Comparison of ENCODE assay signal across 17 cellular contexts in genomic region chr6:29376003-29376402, GRCh38. TPM values are rescaled to one million over a fixed set of nuclear protein-coding genes. Genes with fewer than 3 reads are reported as not detected.
DNase-seq lines count a peak whose midpoint lies in the region; ATAC-seq and TF ChIP-seq lines count a peak whose summit lies in the region.
"Had no signal": no experiment of that assay in that cellular context is flagged by ENCODE, and none has a peak within 500 bp of the region (broad histone marks: within the 10 kb centered on the region; RNA-seq: fewer than 3 reads in every experiment).

No MANE protein-coding gene starts in this region.

- intact Hi-C loops in mammary epithelial cell (cut with micrococcal nuclease): loop anchor here (1.0 to 5.0 kb wide), 3 partner anchors 213 to 321 kb away; no protein-coding TSS in a partner anchor
- intact Hi-C loops in heart right ventricle (cut with DNase I): no loop called here

- in situ Hi-C loops in mammary epithelial cell (cut with MboI; ENCODE audit: low sequenced_read_pairs in 2 of 2): no loop called here

- peaks cover 0 to 2% (median 0%) of the 10 kb centered on the region in 6 donors for H3K9me3 Mint-ChIP-seq in immature natural killer cell
- H3K9me3 Mint-ChIP-seq: activated CD8-positive, alpha-beta T cell treated with anti-CD3 and anti-CD28 coated beads for 36 hours; activated naive CD4-positive, alpha-beta T cell treated with anti-CD3 and anti-CD28 coated beads, Interleukin-2, amount 10 ng/mL, durations not matched to agents 7 days and 5 days; stimulated activated memory B cell treated with anti-CD40 and anti-IgM and Interleukin-4, amounts not matched to agents 10 μg/mL and 1 μg/mL and 100 μg/mL, for 72 hours; T-helper 1 cell treated with Interleukin-12 subunit alpha and Interleukin-12 subunit beta and Interleukin-4 antibody, amounts not matched to agents 30 μg/mL and 1 μg/mL, for 36 hours had no signal

- no peaks in the 10 kb centered on the region for H3K9me3 ChIP-seq in MM.1S (replicated peaks; ENCODE audit: insufficient read depth, low read length)
- H3K9me3 ChIP-seq in mammary epithelial cell (replicated peaks; ENCODE audit: insufficient read depth, low read length): no peaks in the 10 kb centered on the region
- H3K9me3 ChIP-seq in liver (ENCODE audit: control insufficient read depth in 4 of 4, low read length in 3 of 4): no peaks in the 10 kb centered on the region
- H3K9me3 ChIP-seq in heart right ventricle: no peaks in the 10 kb centered on the region
- H3K9me3 ChIP-seq: BLaER1 treated with 17β-estradiol and CSF1 and Interleukin-3, amounts not matched to agents 10 nM and 100 nM; pancreas had no signal

- H3K27ac ChIP-seq in MM.1S (ENCODE audit: low read length) (no peak overlapping the region), mammary epithelial cell (ENCODE audit: insufficient read depth, low read depth, low read length) (no peak overlapping the region), liver (ENCODE audit: low read depth in 1 of 2, low read length in 2 of 2) (no peak overlapping the region), heart right ventricle (no peak overlapping the region)
- H3K27ac ChIP-seq: BLaER1 treated with 17β-estradiol and CSF1 and Interleukin-3, amounts not matched to agents 10 nM and 100 nM; pancreas had no signal

- H3K36me3 Mint-ChIP-seq in immature natural killer cell: no peaks in the 10 kb centered on the region
- H3K36me3 Mint-ChIP-seq: activated naive CD4-positive, alpha-beta T cell treated with anti-CD3 and anti-CD28 coated beads, Interleukin-2, amount 10 ng/mL, durations not matched to agents 7 days and 5 days; stimulated activated memory B cell treated with anti-CD40 and anti-IgM and Interleukin-4, amounts not matched to agents 10 μg/mL and 1 μg/mL and 100 μg/mL, for 72 hours had no signal

- ATAC-seq in heart right ventricle: no peak
- ATAC-seq: activated CD8-positive, alpha-beta T cell treated with anti-CD3 and anti-CD28 coated beads for 36 hours; stimulated activated memory B cell treated with anti-CD40 and anti-IgM and Interleukin-4, amounts not matched to agents 10 μg/mL and 1 μg/mL and 100 μg/mL, for 72 hours had no signal

- dilution Hi-C loops in mammary epithelial cell (cut with HindIII; ENCODE audit: low sequenced_read_pairs): no loop called here

- H4K20me1 ChIP-seq in MM.1S (ENCODE audit: insufficient read depth, low read length) (no peaks in the 10 kb centered on the region), mammary epithelial cell (ENCODE audit: insufficient read depth, low read length) (no peaks in the 10 kb centered on the region)
- H4K20me1 ChIP-seq: BLaER1 treated with 17β-estradiol and CSF1 and Interleukin-3, amounts not matched to agents 10 nM and 100 nM had no signal

- H3F3A ChIP-seq in MM.1S (ENCODE audit: insufficient read depth, low read length): no peaks in the 10 kb centered on the region

- H3K4me3 Mint-ChIP-seq in immature natural killer cell: no peak overlapping the region
- H3K4me3 Mint-ChIP-seq: activated CD8-positive, alpha-beta T cell treated with anti-CD3 and anti-CD28 coated beads for 36 hours; activated naive CD4-positive, alpha-beta T cell treated with anti-CD3 and anti-CD28 coated beads, Interleukin-2, amount 10 ng/mL, durations not matched to agents 7 days and 5 days; stimulated activated memory B cell treated with anti-CD40 and anti-IgM and Interleukin-4, amounts not matched to agents 10 μg/mL and 1 μg/mL and 100 μg/mL, for 72 hours; T-helper 1 cell treated with Interleukin-12 subunit alpha and Interleukin-12 subunit beta and Interleukin-4 antibody, amounts not matched to agents 30 μg/mL and 1 μg/mL, for 36 hours had no signal

- H3K4me3 ChIP-seq in GM06990 (replicated peaks; ENCODE audit: low read depth, low read length) (no peak overlapping the region), MM.1S (ENCODE audit: low read length) (no peak overlapping the region), mammary epithelial cell (replicated peaks in 1 of 3; ENCODE audit: insufficient read depth in 1 of 3, low read depth in 2 of 3, low read length in 3 of 3) (no peak overlapping the region), liver (ENCODE audit: low read depth in 1 of 3, low read length in 3 of 3) (no peak overlapping the region), heart right ventricle (no peak overlapping the region)
- H3K4me3 ChIP-seq: BLaER1 treated with 17β-estradiol and CSF1 and Interleukin-3, amounts not matched to agents 10 nM and 100 nM; pancreas had no signal

- peak; percentile 17 for TF ChIP-seq CTCF in GM06990 (IDR thresholded peaks at IDR 0.05; ENCODE audit: insufficient read depth, low read length, poor library complexity, severe bottlenecking)
- TF ChIP-seq CTCF in MM.1S (IDR thresholded peaks at IDR 0.05; ENCODE audit: low read length): no peak
- TF ChIP-seq CTCF in mammary epithelial cell (conservative IDR thresholded peaks at IDR 0.05 in 1 of 2, IDR thresholded peaks at IDR 0.05 in 1 of 2; ENCODE audit: extremely low read depth in 1 of 2, insufficient read depth in 1 of 2, low read depth in 1 of 2, low read length in 2 of 2): peak; percentile 28 to 39
- no peak for TF ChIP-seq CTCF in liver (IDR thresholded peaks at IDR 0.05; ENCODE audit: low read depth, low read length, missing input control)
- no peak for TF ChIP-seq CTCF in heart right ventricle (IDR thresholded peaks at IDR 0.05)

- H2AFZ ChIP-seq in MM.1S (ENCODE audit: low read length) (no peak overlapping the region), mammary epithelial cell (ENCODE audit: low read depth, low read length) (no peak overlapping the region)

- H3K4me1 ChIP-seq in MM.1S (ENCODE audit: low read length) (no peaks in the 10 kb centered on the region), mammary epithelial cell (ENCODE audit: insufficient read depth, low read length) (no peaks in the 10 kb centered on the region), liver (ENCODE audit: control insufficient read depth in 4 of 4, insufficient read depth in 4 of 4, low read length in 3 of 4) (no peaks in the 10 kb centered on the region), heart right ventricle (no peaks in the 10 kb centered on the region)
- H3K4me1 ChIP-seq: BLaER1 treated with 17β-estradiol and CSF1 and Interleukin-3, amounts not matched to agents 10 nM and 100 nM; pancreas had no signal

- no peak overlapping the region for H3K9ac ChIP-seq in MM.1S (ENCODE audit: low read length)
- no peak overlapping the region for H3K9ac ChIP-seq in mammary epithelial cell (ENCODE audit: insufficient read depth, low read length)
- no peak overlapping the region for H3K9ac ChIP-seq in liver (ENCODE audit: low read depth in 1 of 2, low read length in 2 of 2)
- H3K9ac ChIP-seq: BLaER1 treated with 17β-estradiol and CSF1 and Interleukin-3, amounts not matched to agents 10 nM and 100 nM had no signal

- no TSS peak for BruUV-seq in mammary epithelial cell (replicated peaks; lab: Mats Ljungman, UMichigan)

- CTCF ChIA-PET in mammary epithelial cell (lab: Charles Lee; ENCODE audit: low non-redundant PET): interaction anchor here (0.6 kb wide), 2 partner anchors 206 to 1552 kb away, joined by 3 to 7 read pairs; no protein-coding TSS in a partner anchor

- H3K36me3 ChIP-seq in GM06990 (ENCODE audit: control insufficient read depth, insufficient read depth, low read length) (no peaks in the 10 kb centered on the region), MM.1S (replicated peaks; ENCODE audit: insufficient read depth, low read length) (no peaks in the 10 kb centered on the region), mammary epithelial cell (ENCODE audit: insufficient read depth, low read length) (no peaks in the 10 kb centered on the region), liver (ENCODE audit: control insufficient read depth in 4 of 4, insufficient read depth in 3 of 4, low read depth in 1 of 4, low read length in 3 of 4) (no peaks in the 10 kb centered on the region), heart right ventricle (no peaks in the 10 kb centered on the region)
- H3K36me3 ChIP-seq: BLaER1 treated with 17β-estradiol and CSF1 and Interleukin-3, amounts not matched to agents 10 nM and 100 nM; pancreas had no signal

- no peak overlapping the region for H3K27ac Mint-ChIP-seq in immature natural killer cell
- H3K27ac Mint-ChIP-seq: activated CD8-positive, alpha-beta T cell treated with anti-CD3 and anti-CD28 coated beads for 36 hours; activated naive CD4-positive, alpha-beta T cell treated with anti-CD3 and anti-CD28 coated beads, Interleukin-2, amount 10 ng/mL, durations not matched to agents 7 days and 5 days; stimulated activated memory B cell treated with anti-CD40 and anti-IgM and Interleukin-4, amounts not matched to agents 10 μg/mL and 1 μg/mL and 100 μg/mL, for 72 hours; T-helper 1 cell treated with Interleukin-12 subunit alpha and Interleukin-12 subunit beta and Interleukin-4 antibody, amounts not matched to agents 30 μg/mL and 1 μg/mL, for 36 hours had no signal

- H3K27me3 ChIP-seq in GM06990 (replicated peaks; ENCODE audit: control insufficient read depth, insufficient read depth, low read length) (no peaks in the 10 kb centered on the region), MM.1S (replicated peaks; ENCODE audit: insufficient read depth, low read length) (no peaks in the 10 kb centered on the region), mammary epithelial cell (ENCODE audit: insufficient read depth, low read length) (no peaks in the 10 kb centered on the region), liver (ENCODE audit: control insufficient read depth in 4 of 4, insufficient read depth in 4 of 4, low read length in 3 of 4) (no peaks in the 10 kb centered on the region), heart right ventricle (peaks cover 0 to 5% (median 0%) of the 10 kb centered on the region in 7 donors)
- H3K27me3 ChIP-seq: BLaER1 treated with 17β-estradiol and CSF1 and Interleukin-3, amounts not matched to agents 10 nM and 100 nM had no signal

- H3K79me2 ChIP-seq in MM.1S (ENCODE audit: low read length) (no peaks in the 10 kb centered on the region), mammary epithelial cell (ENCODE audit: insufficient read depth, low read length) (no peaks in the 10 kb centered on the region)

- H3K4me2 ChIP-seq in MM.1S (ENCODE audit: low read depth, low read length) (no peak overlapping the region), mammary epithelial cell (ENCODE audit: insufficient read depth, low read depth, low read length) (no peak overlapping the region)
- H3K4me2 ChIP-seq: BLaER1 treated with 17β-estradiol and CSF1 and Interleukin-3, amounts not matched to agents 10 nM and 100 nM had no signal

- H3K27me3 Mint-ChIP-seq in immature natural killer cell (ENCODE audit: low read depth in 3 of 3): peaks cover 0 to 11% (median 0%) of the 10 kb centered on the region in 3 donors

- H3K4me1 Mint-ChIP-seq in immature natural killer cell: no peaks in the 10 kb centered on the region
- H3K4me1 Mint-ChIP-seq: activated naive CD4-positive, alpha-beta T cell treated with anti-CD3 and anti-CD28 coated beads, Interleukin-2, amount 10 ng/mL, durations not matched to agents 7 days and 5 days; stimulated activated memory B cell treated with anti-CD40 and anti-IgM and Interleukin-4, amounts not matched to agents 10 μg/mL and 1 μg/mL and 100 μg/mL, for 72 hours had no signal

- TF ChIP-seq RAD21 in liver (IDR thresholded peaks at IDR 0.05): peak; percentile 19 to 38

- DNase-seq in GM06990 (ENCODE audit: extremely low read depth, insufficient read length) (no peak), MM.1S (peak; percentile 33), mammary epithelial cell (peak; percentile 6), immature natural killer cell (no peak), heart right ventricle (no peak), DMS79 treated with DMSO at 0.1 percent for 48 hours (lab: John Stamatoyannopoulos, UW) (no peak)
- no peak for DNase-seq in activated effector memory CD4-positive, alpha-beta T cell treated with Interleukin-2 at 50 U/mL for 16 hours
- DNase-seq: activated CD8-positive, alpha-beta T cell treated with anti-CD3 and anti-CD28 coated beads for 36 hours; activated naive CD4-positive, alpha-beta T cell treated with anti-CD3 and anti-CD28 coated beads, Interleukin-2, amount 10 ng/mL, durations not matched to agents 7 days and 5 days; cortex of kidney; NCI-H1694 treated with DMSO at 0.1 percent for 48 hours; pancreas; stimulated activated CD4-positive, alpha-beta T cell treated with anti-CD3 and anti-CD28 coated beads, Interleukin-1b, Interleukin-23, amount 100 ng/mL, for 48 hours had no signal

- no peaks in the 10 kb centered on the region for H3K9me2 ChIP-seq in MM.1S (replicated peaks; ENCODE audit: insufficient read depth, low read length)

RNA-seq across cellular contexts. Expression of gene OR12D3, which starts 0.9 kb away (rescaled TPM):
- total RNA-seq in mammary epithelial cell (not detected), liver (not detected), heart right ventricle (not detected)
- polyA plus RNA-seq in mammary epithelial cell (not detected), liver (not detected), immature natural killer cell (not detected), heart right ventricle (not detected)
- not detected for polyA minus RNA-seq in mammary epithelial cell
- total RNA-seq: activated CD8-positive, alpha-beta T cell treated with anti-CD3 and anti-CD28 coated beads for 36 hours; pancreas had no signal
- polyA plus RNA-seq: pancreas had no signal

RNA-seq across cellular contexts. Expression of gene OR5V1, which starts 7.3 kb away (rescaled TPM):
- total RNA-seq in mammary epithelial cell (not detected), liver (not detected), heart right ventricle (not detected)
- polyA plus RNA-seq in mammary epithelial cell (not detected), liver (not detected), immature natural killer cell (not detected), heart right ventricle (not detected)
- not detected for polyA minus RNA-seq in mammary epithelial cell
- total RNA-seq: activated CD8-positive, alpha-beta T cell treated with anti-CD3 and anti-CD28 coated beads for 36 hours; pancreas had no signal
- polyA plus RNA-seq: pancreas had no signal

RNA-seq across cellular contexts. Expression of gene OR12D2, which starts 19.4 kb away (rescaled TPM):
- total RNA-seq in mammary epithelial cell: not detected
- polyA plus RNA-seq in mammary epithelial cell: not detected
- not detected for polyA minus RNA-seq in mammary epithelial cell
- not detected for total RNA-seq in liver
- not detected for polyA plus RNA-seq in liver
- not detected for polyA plus RNA-seq in immature natural killer cell
- total RNA-seq in heart right ventricle: not detected
- polyA plus RNA-seq in heart right ventricle: not detected
- total RNA-seq: activated CD8-positive, alpha-beta T cell treated with anti-CD3 and anti-CD28 coated beads for 36 hours; pancreas had no signal
- polyA plus RNA-seq: pancreas had no signal

RNA-seq across cellular contexts. Expression of gene OR12D1, which starts 38.7 kb away (rescaled TPM):
- total RNA-seq in mammary epithelial cell (not detected), liver (not detected), heart right ventricle (not detected)
- polyA plus RNA-seq in mammary epithelial cell (not detected), liver (not detected), immature natural killer cell (not detected), heart right ventricle (not detected)
- polyA minus RNA-seq in mammary epithelial cell: not detected
- total RNA-seq: activated CD8-positive, alpha-beta T cell treated with anti-CD3 and anti-CD28 coated beads for 36 hours; pancreas had no signal
- polyA plus RNA-seq: pancreas had no signal

Comparison
In these comparisons a context has a peak if more than half of its experiments do, and no peak if none do; other contexts are left out.
1. DNase-seq: peak in MM.1S (single experiment) and mammary epithelial cell (single experiment); none in GM06990 (single experiment), immature natural killer cell (0 of 3), heart right ventricle (0 of 2), activated effector memory CD4-positive, alpha-beta T cell treated with Interleukin-2 at 50 U/mL for 16 hours (single experiment) and DMS79 treated with DMSO at 0.1 percent for 48 hours (single experiment).
2. CTCF ChIP-seq: peak in GM06990 (single experiment) and mammary epithelial cell (2 of 2); none in MM.1S (single experiment), liver (single experiment) and heart right ventricle (0 of 9).